8 cellular contexts compared by ENCODE assay signal in genomic region chr15:63506537-63507035, GRCh38. TPM values are rescaled to one million over a fixed set of nuclear protein-coding genes. Genes with fewer than 3 reads are reported as not detected.
DNase-seq lines count a peak whose midpoint lies in the region; ATAC-seq and TF ChIP-seq lines count a peak whose summit lies in the region.

No MANE protein-coding gene starts in this region.

- no peaks in the 10 kb centered on the region for H3K27me3 ChIP-seq in A673 (replicated peaks; ENCODE audit: insufficient read depth, low read depth, low read length, poor library complexity)
- no peaks in the 10 kb centered on the region for H3K27me3 ChIP-seq in lower lobe of right lung (ENCODE audit: low read depth)

- H3K27me3 Mint-ChIP-seq in activated CD8-positive, alpha-beta T cell treated with anti-CD3 and anti-CD28 coated beads for 36 hours = no peaks in the 10 kb centered on the region

- H3K9me3 ChIP-seq in A673 (ENCODE audit: low read depth, low read length, poor library complexity, severe bottlenecking) (no peaks in the 10 kb centered on the region), lower lobe of right lung (no peaks in the 10 kb centered on the region)

- intact Hi-C loops in A673 (cut with micrococcal nuclease; ENCODE audit: unreplicated experiment) (loop anchor here (10.0 kb wide), 1 partner anchor 222 kb away; no protein-coding TSS in a partner anchor), lower lobe of right lung (cut with DNase I) (no loop called here)
- intact Hi-C loops in activated CD8-positive, alpha-beta T cell treated with anti-CD3 and anti-CD28 coated beads for 36 hours (cut with micrococcal nuclease) = loop anchor here (5.0 kb wide), 1 partner anchor 91 kb away; the partner anchor contains the start of gene FBXL22

- POLR2A ChIA-PET in A673 (lab: Charles Lee; ENCODE audit: low non-redundant PET) (interaction anchor here (0.7 kb wide), 1 partner anchor 563 kb away, joined by 3 read pairs; no protein-coding TSS in a partner anchor), HEK293T (lab: Yijun Ruan, JAX) (interaction anchor here (1.5 kb wide), 1 partner anchor 46 kb away, joined by 3 read pairs; no protein-coding TSS in a partner anchor)
- POLR2A ChIA-PET in activated CD8-positive, alpha-beta T cell treated with anti-CD3 and anti-CD28 coated beads for 36 hours (lab: Charles Lee) = interaction anchor here (1.3 to 5.5 kb wide), 10 partner anchors 8 to 104 kb away, joined by 3 to 62 read pairs (median 10); partner anchors contain the start of gene FBXL22

- peak overlapping the region; percentile 96 for H3K27ac Mint-ChIP-seq in activated CD8-positive, alpha-beta T cell treated with anti-CD3 and anti-CD28 coated beads for 36 hours

- H3K36me3 ChIP-seq in A673 (ENCODE audit: insufficient read depth, low read length, poor library complexity, severe bottlenecking) (no peaks in the 10 kb centered on the region), lower lobe of right lung (no peaks in the 10 kb centered on the region)

- ATAC-seq in activated CD8-positive, alpha-beta T cell treated with anti-CD3 and anti-CD28 coated beads for 36 hours = no peak
- ATAC-seq in lower lobe of right lung (no peak), HG03095 (IDR thresholded peaks at IDR 0.05; ENCODE audit: unreplicated experiment) (no peak), esophagus mucosa (no peak)

- TF ChIP-seq CTCF in A673 (conservative IDR thresholded peaks at IDR 0.05; ENCODE audit: low read depth, low read length) (no peak), lower lobe of right lung (IDR thresholded peaks at IDR 0.05) (no peak)
- TF ChIP-seq CTCF in activated CD8-positive, alpha-beta T cell treated with anti-CD3 and anti-CD28 coated beads for 36 hours (IDR thresholded peaks at IDR 0.05) = no peak

- no TSS peak for BruUV-seq in A673 (replicated peaks; lab: Mats Ljungman, UMichigan)

- DNase-seq in A673 (ENCODE audit: low spot score) = peak; percentile 67
- DNase-seq in HEK293T (ENCODE audit: extremely low spot score) = no peak
- DNase-seq in activated CD8-positive, alpha-beta T cell treated with anti-CD3 and anti-CD28 coated beads for 36 hours = peak; percentile 51
- DNase-seq in lower lobe of right lung = no peak
- no peak for DNase-seq in cortex of kidney (lab: John Stamatoyannopoulos, UW)
- no peak for DNase-seq in SHP77 (lab: John Stamatoyannopoulos, UW)

- H3K9me3 Mint-ChIP-seq in activated CD8-positive, alpha-beta T cell treated with anti-CD3 and anti-CD28 coated beads for 36 hours = no peaks in the 10 kb centered on the region

- H3K36me3 Mint-ChIP-seq in activated CD8-positive, alpha-beta T cell treated with anti-CD3 and anti-CD28 coated beads for 36 hours (ENCODE audit: low read depth) = peaks cover 12% of the 10 kb centered on the region

- H3K4me3 ChIP-seq in A673 (ENCODE audit: low read depth, low read length, poor library complexity, severe bottlenecking) (peak overlapping the region; percentile 85), lower lobe of right lung (peak overlapping the region; percentile 82)

- CTCF ChIA-PET in A673 (lab: Charles Lee) (interaction anchor here (1.6 kb wide), 1 partner anchor 19 kb away, joined by 4 read pairs; no protein-coding TSS in a partner anchor), HEK293T (lab: Yijun Ruan, JAX) (no interaction called here)
- CTCF ChIA-PET in activated CD8-positive, alpha-beta T cell treated with anti-CD3 and anti-CD28 coated beads for 36 hours (lab: Charles Lee) = interaction anchor here (1.0 to 4.4 kb wide), 7 partner anchors 8 to 94 kb away, joined by 3 to 53 read pairs (median 18); no protein-coding TSS in a partner anchor

- H3K4me1 ChIP-seq in A673 (ENCODE audit: insufficient read depth, low read length, poor library complexity, severe bottlenecking) (peaks cover 82% of the 10 kb centered on the region), lower lobe of right lung (peaks cover 70% of the 10 kb centered on the region)

- peaks cover 72% of the 10 kb centered on the region for H3K4me1 Mint-ChIP-seq in activated CD8-positive, alpha-beta T cell treated with anti-CD3 and anti-CD28 coated beads for 36 hours (ENCODE audit: low read depth)

- H3K27ac ChIP-seq in A673 (ENCODE audit: low read depth, low read length, poor library complexity, severe bottlenecking) = no peak overlapping the region
- H3K27ac ChIP-seq in lower lobe of right lung = no peak overlapping the region

- peak overlapping the region; percentile 96 for H3K4me3 Mint-ChIP-seq in activated CD8-positive, alpha-beta T cell treated with anti-CD3 and anti-CD28 coated beads for 36 hours

TF ChIP-seq in HEK293T, 16 proteins besides CTCF, POLR2A, EP300 and RAD21:
- TF ChIP-seq ELF4 (IDR thresholded peaks at IDR 0.05) (no peak), SP1 (IDR thresholded peaks at IDR 0.05) (no peak), BHLHE40 (IDR thresholded peaks at IDR 0.05; ENCODE audit: borderline replicate concordance) (no peak), PKNOX1 (IDR thresholded peaks at IDR 0.05) (peak; percentile 43; the same call in 1 of the 2 replicates), CTBP1 (IDR thresholded peaks at IDR 0.05; ENCODE audit: borderline replicate concordance) (no peak), SUZ12 (IDR thresholded peaks at IDR 0.05) (no peak)
TF ChIP-seq in HEK293T: peak in this region for 1.

RNA-seq across cellular contexts. Expression of gene USP3, which starts 2.2 kb away (rescaled TPM):
- 65.3 and 76.7 TPM in 2 replicates for total RNA-seq in A673 (2021)
- total RNA-seq in activated CD8-positive, alpha-beta T cell treated with anti-CD3 and anti-CD28 coated beads for 36 hours = 10 to 100 TPM; 57.1 to 58.6 TPM
- total RNA-seq in lower lobe of right lung = 74.5 TPM
- total RNA-seq in esophagus mucosa = 37.0 TPM

Comparison
In these comparisons a context has a peak if more than half of its experiments do, and no peak if none do; other contexts are left out.
1. DNase-seq: peak in A673 (single experiment) and activated CD8-positive, alpha-beta T cell treated with anti-CD3 and anti-CD28 coated beads for 36 hours (single experiment); none in HEK293T (single experiment), lower lobe of right lung (single experiment), cortex of kidney (single experiment) and SHP77 (0 of 2).